1 cellular context compared by ENCODE assay signal in the genomic region with DNA sequence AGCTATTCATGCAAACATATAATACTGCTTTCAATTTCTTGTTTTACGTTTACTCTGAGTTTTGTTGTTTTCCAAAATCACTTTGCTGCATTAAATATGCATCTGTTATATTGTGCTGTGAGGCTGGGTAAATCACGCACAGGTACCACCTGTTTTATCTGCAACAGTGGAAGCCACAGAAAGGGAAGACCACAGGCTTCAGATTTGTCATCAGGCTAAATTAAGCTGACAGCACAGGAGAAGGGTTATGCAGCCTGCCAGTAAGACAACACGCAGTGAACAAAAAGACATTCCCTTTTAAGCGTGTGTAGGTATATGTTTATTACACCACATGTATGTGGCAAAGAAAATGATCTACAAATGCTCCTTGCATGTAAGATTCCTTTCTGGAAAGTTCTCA.
TF ChIP-seq lines count a peak whose summit lies in the region.

No MANE protein-coding gene starts in this region.

TF ChIP-seq in IMR-90, 13 proteins besides CTCF, POLR2A, EP300 and RAD21:
- no peak for TF ChIP-seq FOS (IDR thresholded peaks at IDR 0.05; ENCODE audit: low read depth, low read length)
- no peak for TF ChIP-seq MAZ (IDR thresholded peaks at IDR 0.05; ENCODE audit: borderline replicate concordance, low read depth, low read length)
- no peak for TF ChIP-seq BHLHE40 (IDR thresholded peaks at IDR 0.05; ENCODE audit: low read depth, low read length)
- TF ChIP-seq, protein P1, sequence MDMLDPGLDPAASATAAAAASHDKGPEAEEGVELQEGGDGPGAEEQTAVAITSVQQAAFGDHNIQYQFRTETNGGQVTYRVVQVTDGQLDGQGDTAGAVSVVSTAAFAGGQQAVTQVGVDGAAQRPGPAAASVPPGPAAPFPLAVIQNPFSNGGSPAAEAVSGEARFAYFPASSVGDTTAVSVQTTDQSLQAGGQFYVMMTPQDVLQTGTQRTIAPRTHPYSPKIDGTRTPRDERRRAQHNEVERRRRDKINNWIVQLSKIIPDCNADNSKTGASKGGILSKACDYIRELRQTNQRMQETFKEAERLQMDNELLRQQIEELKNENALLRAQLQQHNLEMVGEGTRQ (IDR thresholded peaks at IDR 0.05; ENCODE audit: low read depth, low read length) = no peak
- no peak for TF ChIP-seq RCOR1 (IDR thresholded peaks at IDR 0.05; ENCODE audit: insufficient replicate concordance, low read length)
- TF ChIP-seq NFE2L2 (IDR thresholded peaks at IDR 0.05; ENCODE audit: low read depth, low read length) = no peak
- no peak for TF ChIP-seq MAFK (IDR thresholded peaks at IDR 0.05; ENCODE audit: low read depth, low read length)
- no peak for TF ChIP-seq MXI1 (IDR thresholded peaks at IDR 0.05; ENCODE audit: borderline replicate concordance, low read depth, low read length)
- TF ChIP-seq CHD1 (IDR thresholded peaks at IDR 0.05; ENCODE audit: low read depth, low read length) = no peak
- TF ChIP-seq RFX5 (IDR thresholded peaks at IDR 0.05; ENCODE audit: low read depth, low read length) = no peak
- no peak for TF ChIP-seq CEBPB (IDR thresholded peaks at IDR 0.05; ENCODE audit: low read depth, low read length)
